14 cellular contexts compared by ENCODE assay signal in the genomic region with DNA sequence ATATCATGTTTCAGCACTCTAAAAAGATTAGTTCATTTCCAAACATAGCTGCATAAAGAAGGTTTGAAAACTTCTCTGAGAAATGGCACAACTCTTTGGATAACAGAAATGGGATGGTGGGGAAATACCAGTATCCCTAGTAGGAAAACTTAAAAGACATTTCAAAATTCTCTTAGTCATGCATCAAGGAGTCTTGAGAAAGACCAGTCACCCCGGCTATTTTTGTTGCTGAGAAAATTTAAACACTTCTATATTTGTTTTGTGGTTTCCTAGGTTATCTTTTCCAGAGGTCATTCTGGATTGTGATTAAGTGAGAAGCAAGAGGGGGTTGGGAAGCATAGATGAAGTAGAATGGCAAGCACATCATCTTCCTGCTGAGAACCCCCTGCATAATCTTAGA.
DNase-seq lines count a peak whose midpoint lies in the region; ATAC-seq and TF ChIP-seq lines count a peak whose summit lies in the region.
"Had no signal": no experiment of that assay in that cellular context is flagged by ENCODE, and none has a peak within 500 bp of the region (broad histone marks: within the 10 kb centered on the region; RNA-seq: fewer than 3 reads in every experiment).

No MANE protein-coding gene starts in this region.

- H3K27ac ChIP-seq in left ventricle myocardium inferior (replicated peaks): no peak overlapping the region
- H3K27ac ChIP-seq: foreskin keratinocyte had no signal

- TF ChIP-seq CTCF in left ventricle myocardium inferior (IDR thresholded peaks at IDR 0.05; ENCODE audit: borderline replicate concordance): no peak
- no peak for TF ChIP-seq CTCF in astrocyte of the cerebellum (IDR thresholded peaks at IDR 0.05; ENCODE audit: low read depth, low read length, missing control alignments)

- intact Hi-C loops in left cardiac atrium (cut with DNase I): no loop called here
- intact Hi-C loops in left ventricle myocardium inferior (cut with micrococcal nuclease): no loop called here

- no peaks in the 10 kb centered on the region for H3K9me3 ChIP-seq in left ventricle myocardium inferior (replicated peaks)
- H3K9me3 ChIP-seq: BE2C, upper lobe of left lung had no signal

- H3K4me1 ChIP-seq in left ventricle myocardium inferior: peaks cover 11% of the 10 kb centered on the region

- in situ Hi-C loops in astrocyte of the cerebellum (cut with HindIII; ENCODE audit: low sequenced_read_pairs): loop anchor here (5.0 kb wide), 1 partner anchor 69 kb away; no protein-coding TSS in a partner anchor

- H3K27me3 ChIP-seq in left ventricle myocardium inferior (ENCODE audit: low read depth): no peaks in the 10 kb centered on the region
- H3K27me3 ChIP-seq: BE2C, foreskin keratinocyte, upper lobe of left lung had no signal

- DNase-seq in left cardiac atrium: no peak
- no peak for DNase-seq in left ventricle myocardium inferior
- DNase-seq in astrocyte of the cerebellum (ENCODE audit: low read depth): peak; percentile 13
- DNase-seq in kidney tubule cell (ENCODE audit: low spot score): peak; percentile 91
- no peak for DNase-seq in NCI-H2227 treated with DMSO at 0.1 percent for 48 hours (lab: John Stamatoyannopoulos, UW)
- DNase-seq in T-helper 1 cell: no peak
- DNase-seq: BE2C, H9, NCI-H524 treated with DMSO at 0.1 percent for 48 hours, T-helper 17 cell, upper lobe of left lung had no signal

- no peaks in the 10 kb centered on the region for H3K36me3 ChIP-seq in left ventricle myocardium inferior
- H3K36me3 ChIP-seq: BE2C, upper lobe of left lung had no signal

- H3K4me3 ChIP-seq in left ventricle myocardium inferior: no peak overlapping the region
- no peak overlapping the region for H3K4me3 ChIP-seq in astrocyte of the cerebellum (ENCODE audit: low read depth, low read length)
- H3K4me3 ChIP-seq: upper lobe of left lung had no signal

- ATAC-seq in left cardiac atrium (peak; percentile 55 to 60), HG03342 (IDR thresholded peaks at IDR 0.05; ENCODE audit: unreplicated experiment) (no peak), HG02885 (IDR thresholded peaks at IDR 0.05; ENCODE audit: poor library complexity, unreplicated experiment) (no peak)
- ATAC-seq: foreskin keratinocyte, T-helper 17 cell had no signal

Comparison
In these comparisons a context has a peak if more than half of its experiments do, and no peak if none do; other contexts are left out.
1. ATAC-seq: peak in left cardiac atrium (2 of 2); none in HG03342 (single experiment) and HG02885 (single experiment).
2. DNase-seq: peak in astrocyte of the cerebellum (single experiment) and kidney tubule cell (single experiment); none in left cardiac atrium (single experiment), left ventricle myocardium inferior (single experiment), NCI-H2227 treated with DMSO at 0.1 percent for 48 hours (single experiment) and T-helper 1 cell (0 of 5).